1 cellular context compared by ENCODE assay signal in the genomic region with DNA sequence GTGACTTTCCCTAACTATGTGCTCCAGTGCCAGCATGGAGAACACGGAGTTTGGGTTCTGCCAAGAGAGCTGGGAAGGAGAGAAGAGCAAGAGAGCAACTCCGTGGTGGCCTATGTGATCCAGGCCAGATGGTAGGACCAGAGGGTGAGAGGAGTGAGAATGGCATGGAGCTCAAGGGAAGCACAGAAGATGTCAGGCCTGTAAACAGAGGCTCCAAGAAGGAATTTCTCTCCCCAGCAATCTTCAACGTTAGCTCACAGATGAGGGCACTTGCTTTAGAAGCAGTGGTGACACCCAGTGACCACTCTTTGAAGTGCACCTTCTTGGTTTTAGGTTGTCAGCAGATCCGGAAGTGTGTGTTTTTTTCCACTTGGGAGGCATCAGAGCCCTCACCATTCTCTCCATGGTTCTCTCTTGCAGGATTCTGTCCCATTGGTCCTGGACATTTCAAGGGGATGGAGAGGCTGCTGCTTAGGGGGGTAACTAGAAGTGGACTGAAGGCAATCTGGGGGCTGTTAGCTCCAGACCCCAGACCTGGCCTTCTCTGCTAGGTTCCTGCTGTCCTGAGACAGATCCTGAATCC.
TF ChIP-seq lines count a peak whose summit lies in the region.

No MANE protein-coding gene starts in this region.

TF ChIP-seq in K562, 482 proteins besides CTCF, POLR2A, EP300 and RAD21 (continued from another document and continues in another):
- TF ChIP-seq CHD7 (IDR thresholded peaks at IDR 0.05; ENCODE audit: low read depth, low read length), result no peak
- peak; percentile 65 for TF ChIP-seq PKNOX1 (IDR thresholded peaks at IDR 0.05)
- TF ChIP-seq, protein P1, sequence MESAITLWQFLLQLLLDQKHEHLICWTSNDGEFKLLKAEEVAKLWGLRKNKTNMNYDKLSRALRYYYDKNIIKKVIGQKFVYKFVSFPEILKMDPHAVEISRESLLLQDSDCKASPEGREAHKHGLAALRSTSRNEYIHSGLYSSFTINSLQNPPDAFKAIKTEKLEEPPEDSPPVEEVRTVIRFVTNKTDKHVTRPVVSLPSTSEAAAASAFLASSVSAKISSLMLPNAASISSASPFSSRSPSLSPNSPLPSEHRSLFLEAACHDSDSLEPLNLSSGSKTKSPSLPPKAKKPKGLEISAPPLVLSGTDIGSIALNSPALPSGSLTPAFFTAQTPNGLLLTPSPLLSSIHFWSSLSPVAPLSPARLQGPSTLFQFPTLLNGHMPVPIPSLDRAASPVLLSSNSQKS (CRISPR knock-in tag; IDR thresholded peaks at IDR 0.05), result no peak
- no peak for TF ChIP-seq MYNN (IDR thresholded peaks at IDR 0.05)
- no peak for TF ChIP-seq MYNN (CRISPR knock-in tag; IDR thresholded peaks at IDR 0.05)
- peak; percentile 88 for TF ChIP-seq ELF1 (tag; IDR thresholded peaks at IDR 0.05)
- no peak for TF ChIP-seq EP400 (IDR thresholded peaks at IDR 0.05)
- TF ChIP-seq, protein P2, sequence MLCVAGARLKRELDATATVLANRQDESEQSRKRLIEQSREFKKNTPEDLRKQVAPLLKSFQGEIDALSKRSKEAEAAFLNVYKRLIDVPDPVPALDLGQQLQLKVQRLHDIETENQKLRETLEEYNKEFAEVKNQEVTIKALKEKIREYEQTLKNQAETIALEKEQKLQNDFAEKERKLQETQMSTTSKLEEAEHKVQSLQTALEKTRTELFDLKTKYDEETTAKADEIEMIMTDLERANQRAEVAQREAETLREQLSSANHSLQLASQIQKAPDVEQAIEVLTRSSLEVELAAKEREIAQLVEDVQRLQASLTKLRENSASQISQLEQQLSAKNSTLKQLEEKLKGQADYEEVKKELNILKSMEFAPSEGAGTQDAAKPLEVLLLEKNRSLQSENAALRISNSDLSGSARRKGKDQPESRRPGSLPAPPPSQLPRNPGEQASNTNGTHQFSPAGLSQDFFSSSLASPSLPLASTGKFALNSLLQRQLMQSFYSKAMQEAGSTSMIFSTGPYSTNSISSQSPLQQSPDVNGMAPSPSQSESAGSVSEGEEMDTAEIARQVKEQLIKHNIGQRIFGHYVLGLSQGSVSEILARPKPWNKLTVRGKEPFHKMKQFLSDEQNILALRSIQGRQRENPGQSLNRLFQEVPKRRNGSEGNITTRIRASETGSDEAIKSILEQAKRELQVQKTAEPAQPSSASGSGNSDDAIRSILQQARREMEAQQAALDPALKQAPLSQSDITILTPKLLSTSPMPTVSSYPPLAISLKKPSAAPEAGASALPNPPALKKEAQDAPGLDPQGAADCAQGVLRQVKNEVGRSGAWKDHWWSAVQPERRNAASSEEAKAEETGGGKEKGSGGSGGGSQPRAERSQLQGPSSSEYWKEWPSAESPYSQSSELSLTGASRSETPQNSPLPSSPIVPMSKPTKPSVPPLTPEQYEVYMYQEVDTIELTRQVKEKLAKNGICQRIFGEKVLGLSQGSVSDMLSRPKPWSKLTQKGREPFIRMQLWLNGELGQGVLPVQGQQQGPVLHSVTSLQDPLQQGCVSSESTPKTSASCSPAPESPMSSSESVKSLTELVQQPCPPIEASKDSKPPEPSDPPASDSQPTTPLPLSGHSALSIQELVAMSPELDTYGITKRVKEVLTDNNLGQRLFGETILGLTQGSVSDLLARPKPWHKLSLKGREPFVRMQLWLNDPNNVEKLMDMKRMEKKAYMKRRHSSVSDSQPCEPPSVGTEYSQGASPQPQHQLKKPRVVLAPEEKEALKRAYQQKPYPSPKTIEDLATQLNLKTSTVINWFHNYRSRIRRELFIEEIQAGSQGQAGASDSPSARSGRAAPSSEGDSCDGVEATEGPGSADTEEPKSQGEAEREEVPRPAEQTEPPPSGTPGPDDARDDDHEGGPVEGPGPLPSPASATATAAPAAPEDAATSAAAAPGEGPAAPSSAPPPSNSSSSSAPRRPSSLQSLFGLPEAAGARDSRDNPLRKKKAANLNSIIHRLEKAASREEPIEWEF (CRISPR knock-in tag; IDR thresholded peaks at IDR 0.05), result no peak
- peak; percentile 91 for TF ChIP-seq BRD9 (IDR thresholded peaks at IDR 0.05; ENCODE audit: low read depth, partially characterized antibody)
- peak; percentile 89 for TF ChIP-seq ETV1 (tag; conservative IDR thresholded peaks at IDR 0.05; ENCODE audit: low read depth)
- TF ChIP-seq MBD2 (IDR thresholded peaks at IDR 0.05; ENCODE audit: borderline replicate concordance, low read depth), result no peak
- TF ChIP-seq POU5F1 (IDR thresholded peaks at IDR 0.05; ENCODE audit: borderline replicate concordance, low read depth, low read length, partially characterized antibody), result no peak
- TF ChIP-seq HNRNPK (IDR thresholded peaks at IDR 0.05; ENCODE audit: low read depth, low read length, poor library complexity, severe bottlenecking), result no peak
- no peak for TF ChIP-seq ZBTB2 (IDR thresholded peaks at IDR 0.05)
- TF ChIP-seq CBX2 (IDR thresholded peaks at IDR 0.05; ENCODE audit: insufficient read depth, low read length, poor library complexity, severe bottlenecking), result no peak
- no peak for TF ChIP-seq FOXA3 (CRISPR knock-in tag; conservative IDR thresholded peaks at IDR 0.05 in 1 of 2, IDR thresholded peaks at IDR 0.05 in 1 of 2)
- no peak for TF ChIP-seq HOXB6 (CRISPR knock-in tag; IDR thresholded peaks at IDR 0.05; ENCODE audit: borderline replicate concordance)
- no peak for TF ChIP-seq NFATC3 (IDR thresholded peaks at IDR 0.05)
- TF ChIP-seq ZNF146 (CRISPR knock-in tag; IDR thresholded peaks at IDR 0.05; ENCODE audit: unreplicated experiment), result no peak
- no peak for TF ChIP-seq NFE2L1 (tag; IDR thresholded peaks at IDR 0.05; ENCODE audit: borderline replicate concordance, low read depth)
- peak; percentile 69 for TF ChIP-seq RB1 (IDR thresholded peaks at IDR 0.05; ENCODE audit: low read depth)
- no peak for TF ChIP-seq NFXL1 (CRISPR knock-in tag; IDR thresholded peaks at IDR 0.05)
- TF ChIP-seq ZNF347 (CRISPR knock-in tag; IDR thresholded peaks at IDR 0.05; ENCODE audit: low read depth), result no peak
- no peak for TF ChIP-seq STAT5B (CRISPR knock-in tag; IDR thresholded peaks at IDR 0.05)
- TF ChIP-seq DEAF1 (CRISPR knock-in tag; IDR thresholded peaks at IDR 0.05), result peak; percentile 84
- TF ChIP-seq RBFOX2 (IDR thresholded peaks at IDR 0.05; ENCODE audit: low read depth, low read length), result no peak
- TF ChIP-seq CAMTA2 (CRISPR knock-in tag; conservative IDR thresholded peaks at IDR 0.05), result no peak
- TF ChIP-seq RBM34 (IDR thresholded peaks at IDR 0.05; ENCODE audit: borderline replicate concordance, insufficient read depth, low read length), result no peak
- no peak for TF ChIP-seq NEUROD1 (IDR thresholded peaks at IDR 0.05; ENCODE audit: borderline replicate concordance, low read depth, low read length, partially characterized antibody)
- no peak for TF ChIP-seq PCBP1 (IDR thresholded peaks at IDR 0.05; ENCODE audit: low read depth, low read length, poor library complexity, severe bottlenecking)
- no peak for TF ChIP-seq RBM15 (IDR thresholded peaks at IDR 0.05; ENCODE audit: insufficient read depth, low read length)
